9 cellular contexts compared by ENCODE assay signal in the genomic region with DNA sequence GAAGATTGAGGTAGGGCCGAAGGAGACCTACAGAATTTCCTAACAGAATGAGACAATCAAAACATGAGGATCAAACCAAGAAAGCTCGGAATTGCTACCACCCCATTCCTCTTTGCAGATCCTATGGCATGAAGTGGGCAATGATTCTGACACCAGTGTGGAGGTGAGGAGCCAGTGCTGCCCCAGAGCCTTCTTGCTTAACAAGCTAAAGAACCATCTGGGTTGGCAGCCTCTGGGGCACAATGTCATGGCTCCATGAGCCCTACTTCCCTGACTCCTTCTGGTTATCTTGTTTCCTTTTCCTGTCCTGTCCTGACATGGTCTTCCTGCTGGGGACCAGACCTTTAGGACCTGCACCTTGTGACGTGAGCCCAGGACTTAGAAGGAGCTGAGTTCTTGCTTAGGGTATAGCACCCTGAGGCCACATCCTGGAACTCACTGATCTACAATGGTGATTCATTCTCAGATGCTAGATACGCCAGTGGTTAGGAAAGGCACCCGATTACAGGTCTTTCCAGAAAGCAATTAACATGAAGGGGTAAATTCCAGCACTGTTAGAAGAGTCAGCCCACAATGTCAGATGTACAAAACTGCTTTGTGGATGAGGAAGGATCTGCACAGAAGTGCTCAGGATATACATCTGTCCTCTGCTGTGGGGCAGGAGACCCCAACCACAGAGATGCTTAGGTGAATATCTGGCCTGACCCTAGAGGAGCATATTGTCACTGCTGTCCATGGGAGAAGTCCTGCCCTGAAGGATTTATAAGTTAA.
DNase-seq lines count a peak whose midpoint lies in the region; ATAC-seq and TF ChIP-seq lines count a peak whose summit lies in the region.
"Had no signal": no experiment of that assay in that cellular context is flagged by ENCODE, and none has a peak within 500 bp of the region (broad histone marks: within the 10 kb centered on the region; RNA-seq: fewer than 3 reads in every experiment).

No MANE protein-coding gene starts in this region.

- no peak overlapping the region for H3K4me3 ChIP-seq in epithelial cell of proximal tubule (ENCODE audit: low read depth, low read length)
- H3K4me3 ChIP-seq in psoas muscle, result no peak overlapping the region
- H3K4me3 ChIP-seq in A673 (ENCODE audit: low read depth, low read length, poor library complexity, severe bottlenecking), result no peak overlapping the region
- no peak overlapping the region for H3K4me3 ChIP-seq in adrenal gland

- CTCF ChIA-PET in A673 (lab: Charles Lee), result no interaction called here

- H3K4me1 ChIP-seq in psoas muscle (peaks cover 7% of the 10 kb centered on the region), A673 (ENCODE audit: insufficient read depth, low read length, poor library complexity, severe bottlenecking) (peaks cover 6% of the 10 kb centered on the region), adrenal gland (replicated peaks in 1 of 2) (peaks cover 25 to 48% of the 10 kb centered on the region in 2 donors)

- no peaks in the 10 kb centered on the region for H3K9me3 ChIP-seq in psoas muscle
- no peaks in the 10 kb centered on the region for H3K9me3 ChIP-seq in A673 (ENCODE audit: low read depth, low read length, poor library complexity, severe bottlenecking)
- H3K9me3 ChIP-seq in adrenal gland (replicated peaks in 1 of 3), result no peaks in the 10 kb centered on the region

- no TSS peak for BruUV-seq in A673 (replicated peaks; lab: Mats Ljungman, UMichigan)

- H3K36me3 ChIP-seq in psoas muscle (ENCODE audit: insufficient read depth in 1 of 2, low read depth in 1 of 2) (no peaks in the 10 kb centered on the region), A673 (ENCODE audit: insufficient read depth, low read length, poor library complexity, severe bottlenecking) (no peaks in the 10 kb centered on the region), adrenal gland (replicated peaks in 1 of 2) (no peaks in the 10 kb centered on the region)

- TF ChIP-seq POLR2A in adrenal gland (IDR thresholded peaks at IDR 0.05), result no peak

- no peaks in the 10 kb centered on the region for H3K27me3 ChIP-seq in psoas muscle (ENCODE audit: insufficient read depth in 3 of 3, low read length in 2 of 3)
- no peaks in the 10 kb centered on the region for H3K27me3 ChIP-seq in A673 (replicated peaks; ENCODE audit: insufficient read depth, low read depth, low read length, poor library complexity)
- no peaks in the 10 kb centered on the region for H3K27me3 ChIP-seq in adrenal gland

- POLR2A ChIA-PET in A673 (lab: Charles Lee; ENCODE audit: low non-redundant PET), result no interaction called here

- TF ChIP-seq CTCF in VCaP (conservative IDR thresholded peaks at IDR 0.05) (no peak), epithelial cell of proximal tubule (conservative IDR thresholded peaks at IDR 0.05; ENCODE audit: low read depth, low read length) (no peak), psoas muscle (IDR thresholded peaks at IDR 0.05) (no peak), A673 (conservative IDR thresholded peaks at IDR 0.05; ENCODE audit: low read depth, low read length) (no peak), adrenal gland (IDR thresholded peaks at IDR 0.05) (no peak)

- ATAC-seq in psoas muscle, result no peak

- WGBS in psoas muscle, 3 donors, result 91 to 98% (median 93%) methylated on average over 5 of the region's 5 CpGs
- WGBS in adrenal gland, 4 donors, result 84 to 96% (median 90%) methylated on average over 5 of the region's 5 CpGs

- intact Hi-C loops in psoas muscle (cut with DNase I), result no loop called here
- intact Hi-C loops in A673 (cut with micrococcal nuclease; ENCODE audit: unreplicated experiment), result no loop called here
- intact Hi-C loops in adrenal gland (cut with DNase I), result no loop called here

- DNase-seq in EL, result peak; percentile 92
- DNase-seq in epithelial cell of proximal tubule (ENCODE audit: low read depth), result peak; percentile 93
- DNase-seq in stimulated activated CD4-positive, alpha-beta T cell treated with anti-CD3 and anti-CD28 coated beads, Interleukin-12 subunit alpha, Interleukin-12 subunit beta, amount 100 ng/mL, for 24 hours (ENCODE audit: low read depth in 2 of 2), result peak; percentile 4 to 13
- no peak for DNase-seq in NOMO-1 treated with DMSO at 0.1 percent for 48 hours (lab: John Stamatoyannopoulos, UW; ENCODE audit: unreplicated experiment)
- no peak for DNase-seq in psoas muscle
- DNase-seq in A673 (ENCODE audit: low spot score), result no peak
- DNase-seq in adrenal gland, result no peak
- DNase-seq: T-helper 9 cell had no signal

- H3K27ac ChIP-seq in VCaP, result peak overlapping the region; percentile 16; the same call in 1 of the 2 replicates
- H3K27ac ChIP-seq in psoas muscle, result no peak overlapping the region
- H3K27ac ChIP-seq in A673 (ENCODE audit: low read depth, low read length, poor library complexity, severe bottlenecking), result no peak overlapping the region
- H3K27ac ChIP-seq in adrenal gland, result no peak overlapping the region

Comparison
In these comparisons a context has a peak if more than half of its experiments do, and no peak if none do; other contexts are left out.
1. DNase-seq: peak in EL (single experiment), epithelial cell of proximal tubule (single experiment) and stimulated activated CD4-positive, alpha-beta T cell treated with anti-CD3 and anti-CD28 coated beads, Interleukin-12 subunit alpha, Interleukin-12 subunit beta, amount 100 ng/mL, for 24 hours (2 of 2); none in NOMO-1 treated with DMSO at 0.1 percent for 48 hours (single experiment), psoas muscle (0 of 2), A673 (single experiment) and adrenal gland (0 of 7).